In genomic region chr4:110165382-110166285, GRCh38 we compare ENCODE assay signal across 8 cellular contexts.
A peak's percentile ranks its signal among the peaks of the same experiment; 100 is the strongest.
DNase-seq lines count a peak whose midpoint lies in the region; ATAC-seq and TF ChIP-seq lines count a peak whose summit lies in the region.

No MANE protein-coding gene starts in this region.

- peak; percentile 83 for DNase-seq in amniotic epithelial cell (ENCODE audit: low read depth)
- peak; percentile 22 for DNase-seq in nephron progenitor cell
- DNase-seq in medulla oblongata (ENCODE audit: extremely low spot score): no peak
- no peak for DNase-seq in germinal center (ENCODE audit: low spot score)

- peak overlapping the region; percentile 63 for H3K4me3 Mint-ChIP-seq in T-helper 1 cell treated with Interleukin-12 subunit alpha and Interleukin-12 subunit beta and Interleukin-4 antibody, amounts not matched to agents 30 μg/mL and 1 μg/mL, for 36 hours
- H3K4me3 Mint-ChIP-seq in nephron progenitor cell: no peak overlapping the region

- peak; percentile 77 for ATAC-seq in GM18867 (IDR thresholded peaks at IDR 0.05; ENCODE audit: unreplicated experiment)
- peak; percentile 51 for ATAC-seq in HG03469 (IDR thresholded peaks at IDR 0.05; ENCODE audit: unreplicated experiment)
- no peak for ATAC-seq in HG02970 (IDR thresholded peaks at IDR 0.05; ENCODE audit: low FRiP score, unreplicated experiment)

- H3K4me1 Mint-ChIP-seq in T-helper 1 cell treated with Interleukin-12 subunit alpha and Interleukin-12 subunit beta and Interleukin-4 antibody, amounts not matched to agents 30 μg/mL and 1 μg/mL, for 36 hours (ENCODE audit: low read depth): peaks cover 32% of the 10 kb centered on the region
- peaks cover 22% of the 10 kb centered on the region for H3K4me1 Mint-ChIP-seq in nephron progenitor cell

- H3K27ac Mint-ChIP-seq in T-helper 1 cell treated with Interleukin-12 subunit alpha and Interleukin-12 subunit beta and Interleukin-4 antibody, amounts not matched to agents 30 μg/mL and 1 μg/mL, for 36 hours: peak overlapping the region; percentile 94
- H3K27ac Mint-ChIP-seq in nephron progenitor cell: peak overlapping the region; percentile 97

- no peak for TF ChIP-seq CTCF in nephron progenitor cell (IDR thresholded peaks at IDR 0.05)

- H3K9me3 Mint-ChIP-seq in T-helper 1 cell treated with Interleukin-12 subunit alpha and Interleukin-12 subunit beta and Interleukin-4 antibody, amounts not matched to agents 30 μg/mL and 1 μg/mL, for 36 hours: peaks cover 5% of the 10 kb centered on the region
- no peaks in the 10 kb centered on the region for H3K9me3 Mint-ChIP-seq in nephron progenitor cell

- no peaks in the 10 kb centered on the region for H3K27me3 Mint-ChIP-seq in T-helper 1 cell treated with Interleukin-12 subunit alpha and Interleukin-12 subunit beta and Interleukin-4 antibody, amounts not matched to agents 30 μg/mL and 1 μg/mL, for 36 hours (ENCODE audit: low read depth)
- no peaks in the 10 kb centered on the region for H3K27me3 Mint-ChIP-seq in nephron progenitor cell (ENCODE audit: low read depth, poor library complexity)

- H3K36me3 Mint-ChIP-seq in T-helper 1 cell treated with Interleukin-12 subunit alpha and Interleukin-12 subunit beta and Interleukin-4 antibody, amounts not matched to agents 30 μg/mL and 1 μg/mL, for 36 hours (ENCODE audit: low read depth): peaks cover 26% of the 10 kb centered on the region
- H3K36me3 Mint-ChIP-seq in nephron progenitor cell (ENCODE audit: low read depth): peaks cover 65% of the 10 kb centered on the region

Comparison
In these comparisons a context has a peak if more than half of its experiments do, and no peak if none do; other contexts are left out.
1. DNase-seq: peak in amniotic epithelial cell (single experiment) and nephron progenitor cell (single experiment); none in medulla oblongata (single experiment) and germinal center (single experiment).